24 cellular contexts compared by ENCODE assay signal in genomic region chr7:7235347-7235746, GRCh38. TPM values are rescaled to one million over a fixed set of nuclear protein-coding genes. Genes with fewer than 3 reads are reported as not detected.
DNase-seq lines count a peak whose midpoint lies in the region; ATAC-seq, FAIRE-seq and TF ChIP-seq lines count a peak whose summit lies in the region.
"Had no signal": no experiment of that assay in that cellular context is flagged by ENCODE, and none has a peak within 500 bp of the region (broad histone marks: within the 10 kb centered on the region; RNA-seq: fewer than 3 reads in every experiment).

No MANE protein-coding gene starts in this region.

- TF ChIP-seq CTCF in HepG2 (CRISPR knock-in tag; IDR thresholded peaks at IDR 0.05) (no peak), right lobe of liver (IDR thresholded peaks at IDR 0.05) (no peak), adrenal gland (IDR thresholded peaks at IDR 0.05) (no peak)

- ATAC-seq in HepG2 = no peak
- no peak for ATAC-seq in right lobe of liver
- ATAC-seq in GM21576 (IDR thresholded peaks at IDR 0.05; ENCODE audit: unreplicated experiment) = no peak
- no peak for ATAC-seq in GM21825 (IDR thresholded peaks at IDR 0.05; ENCODE audit: unreplicated experiment)
- ATAC-seq: GM12878 had no signal

- H3K27ac ChIP-seq in HepG2 (ENCODE audit: extremely low read length, insufficient read depth, low read length) (no peak overlapping the region), right lobe of liver (no peak overlapping the region), angular gyrus (ENCODE audit: low read depth, low read length) (peak overlapping the region; percentile 40), mesenchymal stem cell (ENCODE audit: low read length, poor library complexity, severe bottlenecking) (no peak overlapping the region), adrenal gland (no peak overlapping the region)
- H3K27ac ChIP-seq: BLaER1 treated with 17β-estradiol and CSF1 and Interleukin-3, amounts not matched to agents 10 nM and 100 nM had no signal

- H3K4me2 ChIP-seq in HepG2 (ENCODE audit: low read depth, low read length) (no peak overlapping the region), mesenchymal stem cell (ENCODE audit: low read length, poor library complexity, severe bottlenecking) (no peak overlapping the region)
- H3K4me2 ChIP-seq: BLaER1 treated with 17β-estradiol and CSF1 and Interleukin-3, amounts not matched to agents 10 nM and 100 nM had no signal

- no peak overlapping the region for H4K8ac ChIP-seq in mesenchymal stem cell (ENCODE audit: low read length)

- 100% methylated on average over 3 of the region's 3 CpGs for WGBS in HepG2 (ENCODE audit: low lambda C conversion rate)
- 90% methylated on average over 3 of the region's 3 CpGs for WGBS in right lobe of liver (ENCODE audit: insufficient coverage, low coverage, low lambda C conversion rate, missing lambda C conversion rate)
- 41% methylated on average over 3 of the region's 3 CpGs for WGBS in mesenchymal stem cell
- 92 to 97% (median 93%) methylated on average over 3 of the region's 3 CpGs for WGBS in adrenal gland, 4 donors

- FAIRE-seq in HepG2 (lab: Jason Lieb, UNC) = no peak
- FAIRE-seq: GM12878 had no signal

- H2BK120ac ChIP-seq in mesenchymal stem cell (ENCODE audit: low read depth, low read length) = no peak overlapping the region

- DNase-seq in HepG2 (ENCODE audit: low spot score) (no peak), right lobe of liver (no peak), mesenchymal stem cell (peak; percentile 30), adrenal gland (no peak), foreskin melanocyte (no peak)
- DNase-seq: 8988T; Caco-2; CD4-positive, alpha-beta memory T cell; DMS 273 treated with DMSO at 0.1 percent for 48 hours; DMS79 treated with DMSO at 0.1 percent for 48 hours; H7; HFFc6; Kasumi-1; MG63; NCI-H1694 treated with DMSO at 0.1 percent for 48 hours; NCI-H446; NCI-H526; Right ventricle myocardium superior; SW 1271 had no signal

- intact Hi-C loops in HepG2 (cut with micrococcal nuclease; ENCODE audit: unreplicated experiment) = no loop called here
- intact Hi-C loops in right lobe of liver (cut with DNase I) = no loop called here
- intact Hi-C loops in adrenal gland (cut with DNase I) = no loop called here

- peaks cover 5% of the 10 kb centered on the region; the same call in 1 of the 2 replicates for H3K9me3 ChIP-seq in HepG2 (ENCODE audit: low read length)
- peaks cover 0 to 7% (median 0%) of the 10 kb centered on the region in 4 donors for H3K9me3 ChIP-seq in right lobe of liver
- peaks cover 7% of the 10 kb centered on the region for H3K9me3 ChIP-seq in mesenchymal stem cell (ENCODE audit: control insufficient read depth, low read length)
- peaks cover 0 to 15% (median 6%) of the 10 kb centered on the region in 3 donors for H3K9me3 ChIP-seq in adrenal gland (replicated peaks in 1 of 3)

- no peak overlapping the region for H3K4ac ChIP-seq in mesenchymal stem cell (ENCODE audit: low read depth in 1 of 2, low read length in 2 of 2)

- H3K79me2 ChIP-seq in HepG2 (ENCODE audit: insufficient read depth, low read length) = peaks cover 38% of the 10 kb centered on the region

- CTCF ChIA-PET in HepG2 (lab: Yijun Ruan, JAX; ENCODE audit: low intra/inter-chr PET ratio, low total read pairs) = no interaction called here

- no TSS peak for BruUV-seq in HepG2 (replicated peaks; lab: Mats Ljungman, UMichigan)

- H3K4me1 ChIP-seq in HepG2 (ENCODE audit: insufficient read depth, low read length) (no peaks in the 10 kb centered on the region), right lobe of liver (no peaks in the 10 kb centered on the region), mesenchymal stem cell (ENCODE audit: control insufficient read depth, insufficient read depth, low read depth, low read length) (no peaks in the 10 kb centered on the region), adrenal gland (replicated peaks in 1 of 2) (peaks cover 0 to 11% of the 10 kb centered on the region in 2 donors)
- H3K4me1 ChIP-seq: Caco-2 had no signal

- no peak overlapping the region for H3K18ac ChIP-seq in mesenchymal stem cell (ENCODE audit: low read depth in 1 of 2, low read length in 2 of 2)

- H2BK12ac ChIP-seq in mesenchymal stem cell (ENCODE audit: low read length in 2 of 2) = no peak overlapping the region

- in situ Hi-C loops in HepG2 (cut with HindIII; ENCODE audit: extremely low pct_ligation_motif_present, low pct_unique_long_range_greater_than_20kb) = no loop called here

- no peak overlapping the region for H2BK15ac ChIP-seq in mesenchymal stem cell (ENCODE audit: low read depth, poor library complexity, severe bottlenecking)

- POLR2A ChIA-PET in HepG2 (lab: Yijun Ruan, JAX) = no interaction called here

- no peak overlapping the region for H2AFZ ChIP-seq in HepG2 (ENCODE audit: low read length)
- H2AFZ ChIP-seq in mesenchymal stem cell (ENCODE audit: low read depth, low read length) = no peak overlapping the region

- TF ChIP-seq RAD21 in HepG2 (CRISPR knock-in tag; IDR thresholded peaks at IDR 0.05) = no peak

- H3K27me3 ChIP-seq in HepG2 (ENCODE audit: control insufficient read depth in 1 of 2, insufficient read depth in 2 of 2, low read length in 2 of 2) (no peaks in the 10 kb centered on the region), right lobe of liver (no peaks in the 10 kb centered on the region), mesenchymal stem cell (ENCODE audit: control insufficient read depth in 1 of 2, insufficient read depth in 1 of 2, low read length in 2 of 2) (no peaks in the 10 kb centered on the region), adrenal gland (no peaks in the 10 kb centered on the region)
- H3K27me3 ChIP-seq: BLaER1 treated with 17β-estradiol and CSF1 and Interleukin-3, amounts not matched to agents 10 nM and 100 nM; MG63 had no signal

- H3K23ac ChIP-seq in mesenchymal stem cell (ENCODE audit: low read length in 2 of 2) = no peak overlapping the region

- no peak overlapping the region for H2AK5ac ChIP-seq in mesenchymal stem cell (ENCODE audit: low read length, severe bottlenecking)

- peaks cover 17 to 62% of the 10 kb centered on the region in 2 experiments for H3K36me3 ChIP-seq in HepG2 (replicated peaks in 1 of 2; ENCODE audit: control insufficient read depth in 1 of 2, insufficient read depth in 2 of 2, low read length in 2 of 2)
- H3K36me3 ChIP-seq in right lobe of liver = no peaks in the 10 kb centered on the region
- H3K36me3 ChIP-seq in mesenchymal stem cell (ENCODE audit: control insufficient read depth in 1 of 2, insufficient read depth in 2 of 2, low read depth in 1 of 2, low read length in 2 of 2) = peaks cover 0 to 66% of the 10 kb centered on the region in 2 experiments
- H3K36me3 ChIP-seq in adrenal gland (replicated peaks in 1 of 2) = no peaks in the 10 kb centered on the region

- TF ChIP-seq POLR2A in HepG2 (IDR thresholded peaks at IDR 0.05; ENCODE audit: insufficient read depth in 1 of 2, low read depth in 2 of 2, low read length in 2 of 2) = no peak
- no peak for TF ChIP-seq POLR2A in right lobe of liver (IDR thresholded peaks at IDR 0.05)
- no peak for TF ChIP-seq POLR2A in adrenal gland (IDR thresholded peaks at IDR 0.05)

- TF ChIP-seq EP300 in HepG2 (IDR thresholded peaks at IDR 0.05; ENCODE audit: low read depth in 2 of 2, low read length in 2 of 2) = no peak
- no peak for TF ChIP-seq EP300 in HepG2 (CRISPR knock-in tag; IDR thresholded peaks at IDR 0.05; ENCODE audit: borderline replicate concordance)

- H3K4me3 ChIP-seq in HepG2 (replicated peaks in 1 of 3; ENCODE audit: insufficient read depth in 1 of 3, low read depth in 2 of 3, low read length in 3 of 3) (no peak overlapping the region), right lobe of liver (no peak overlapping the region), mesenchymal stem cell (ENCODE audit: insufficient read depth in 1 of 2, low read depth in 1 of 2, low read length in 2 of 2) (no peak overlapping the region), adrenal gland (no peak overlapping the region)
- H3K4me3 ChIP-seq: BLaER1 treated with 17β-estradiol and CSF1 and Interleukin-3, amounts not matched to agents 10 nM and 100 nM; GM12878; MG63 had no signal

- peaks cover 18% of the 10 kb centered on the region for H3K79me1 ChIP-seq in mesenchymal stem cell (replicated peaks; ENCODE audit: low read length, poor library complexity, severe bottlenecking)

- H4K20me1 ChIP-seq in HepG2 (ENCODE audit: insufficient read depth, low read length) = peaks cover 11% of the 10 kb centered on the region
- H4K20me1 ChIP-seq: BLaER1 treated with 17β-estradiol and CSF1 and Interleukin-3, amounts not matched to agents 10 nM and 100 nM had no signal

- H3K9ac ChIP-seq in HepG2 (ENCODE audit: insufficient read depth, low read depth, low read length) = no peak overlapping the region
- no peak overlapping the region for H3K9ac ChIP-seq in mesenchymal stem cell (ENCODE audit: low read length)
- H3K9ac ChIP-seq: BLaER1 treated with 17β-estradiol and CSF1 and Interleukin-3, amounts not matched to agents 10 nM and 100 nM had no signal

- no peak overlapping the region for H4K91ac ChIP-seq in mesenchymal stem cell (ENCODE audit: low read length)

- no peak overlapping the region for H3K14ac ChIP-seq in mesenchymal stem cell (ENCODE audit: low read length in 2 of 2)

- H2BK5ac ChIP-seq in mesenchymal stem cell (ENCODE audit: low read depth, low read length, poor library complexity, severe bottlenecking) = no peak overlapping the region

RNA-seq across cellular contexts. Expression of gene C1GALT1, which starts 53.0 kb away (rescaled TPM):
- total RNA-seq in HepG2 (2016; rRNA removed; fragmentation: Illumina TruSeq; extraction: Trizol) (65.9 and 68.2 TPM in 2 replicates), right lobe of liver (10 to 100 TPM; 10.1 to 16.6 (median 13.1) TPM), adrenal gland (100 to 1,000 TPM in 1 of 8 donors, 10 to 100 TPM in 7; 16.7 to 217 (median 18.2) TPM)
- 19.8 and 25.6 TPM in 2 replicates for total RNA-seq in HepG2 (2016; cell fraction: cytosol; rRNA removed; fragmentation: Illumina TruSeq; extraction: Trizol; ENCODE audit: low read depth)
- total RNA-seq in HepG2 (2016; cell fraction: insoluble cytoplasmic fraction; rRNA removed; fragmentation: Illumina TruSeq; extraction: Trizol) = 62.9 and 64.3 TPM in 2 replicates
- 52.3 and 53.0 TPM in 2 replicates for total RNA-seq in HepG2 (2016; cell fraction: membrane; rRNA removed; fragmentation: Illumina TruSeq; extraction: Trizol)
- total RNA-seq in HepG2 (2016; cell fraction: nucleus; rRNA removed; fragmentation: Illumina TruSeq; extraction: Trizol) = 69.0 and 75.5 TPM in 2 replicates
- polyA plus RNA-seq in HepG2 (2011; rRNA removed) (38.4 and 57.1 TPM in 2 replicates), adrenal gland (10 to 100 TPM in 1 of 3 donors, 1 to 10 TPM in 2; 3.6 to 23.5 (median 4.8) TPM)
- 20.6 and 24.8 TPM in 2 replicates for polyA plus RNA-seq in HepG2 (2011; cell fraction: cytosol; rRNA removed)
- 23.4 and 24.2 TPM in 2 replicates for polyA plus RNA-seq in HepG2 (2011; cell fraction: nucleus; rRNA removed)
- 55.8 and 60.8 TPM in 2 replicates for polyA plus RNA-seq in HepG2 (2012)
- 8.4 and 10.0 TPM in 2 replicates for polyA plus RNA-seq in HepG2 (2016; cell fraction: cytosol; fragmentation: Illumina TruSeq; extraction: Trizol; ENCODE audit: low read depth)
- 47.9 and 50.9 TPM in 2 replicates for polyA plus RNA-seq in HepG2 (2016; cell fraction: insoluble cytoplasmic fraction; fragmentation: Illumina TruSeq; extraction: Trizol; ENCODE audit: low read depth)
- 20.8 and 22.4 TPM in 2 replicates for polyA plus RNA-seq in HepG2 (2016; cell fraction: membrane; fragmentation: Illumina TruSeq; extraction: Trizol; ENCODE audit: low read depth)
- polyA plus RNA-seq in HepG2 (2016; cell fraction: nucleus; fragmentation: Illumina TruSeq; extraction: Trizol; ENCODE audit: insufficient read depth, low read depth) = 84.6 and 86.9 TPM in 2 replicates
- 3.2 and 24.2 TPM in 2 replicates for polyA minus RNA-seq in HepG2 (2011; rRNA and poly(A)+ RNA removed; ENCODE audit: low replicate concordance)
- polyA minus RNA-seq in HepG2 (2011; cell fraction: cytosol; rRNA and poly(A)+ RNA removed) = 58.8 and 63.4 TPM in 2 replicates
- 176 and 229 TPM in 2 replicates for polyA minus RNA-seq in HepG2 (2011; cell fraction: nucleus; rRNA and poly(A)+ RNA removed)
- 13.5 TPM for polyA plus RNA-seq in mesenchymal stem cell (2013, experiment 1 of 2)
- polyA plus RNA-seq in mesenchymal stem cell (2013, experiment 2 of 2) = 13.7 TPM
